ENCODE assay signal across 14 cellular contexts in genomic region chr1:7410156-7410555, GRCh38.
"Had no signal": no experiment of that assay in that cellular context is flagged by ENCODE, and none has a peak within 500 bp of the region (broad histone marks: within the 10 kb centered on the region; RNA-seq: fewer than 3 reads in every experiment).

No MANE protein-coding gene starts in this region.

- H3K27me3 Mint-ChIP-seq: activated naive CD4-positive, alpha-beta T cell treated with anti-CD3 and anti-CD28 coated beads, Interleukin-2, amount 50 U/mL, for 24 hours had no signal

- H3K4me3 Mint-ChIP-seq: activated naive CD4-positive, alpha-beta T cell treated with anti-CD3 and anti-CD28 coated beads, Interleukin-2, amount 50 U/mL, for 24 hours; mesothelial cell of epicardium had no signal

- ATAC-seq: gastrocnemius medialis, heart right ventricle, right cardiac atrium had no signal

- H3K4me1 Mint-ChIP-seq: activated naive CD4-positive, alpha-beta T cell treated with anti-CD3 and anti-CD28 coated beads, Interleukin-2, amount 50 U/mL, for 24 hours; mesothelial cell of epicardium had no signal

- DNase-seq: activated CD4-positive, alpha-beta T cell treated with anti-CD3 and anti-CD28 coated beads, Interleukin-2, amount 50 U/mL, for 1 hour; activated CD4-positive, CD25-positive, alpha-beta regulatory T cell; amygdala; brain microvascular endothelial cell; gastrocnemius medialis; right cardiac atrium; stimulated activated CD4-positive, alpha-beta T cell treated with anti-CD3 and anti-CD28 coated beads, Interleukin-12 subunit alpha, Interleukin-12 subunit beta, amount 100 ng/mL, for 4 hours; stimulated activated naive CD4-positive, alpha-beta T cell; substantia nigra; T-helper 2 cell; trophoblast cell had no signal

- H3K4me3 ChIP-seq: gastrocnemius medialis, heart right ventricle had no signal

- H3K27ac Mint-ChIP-seq: activated naive CD4-positive, alpha-beta T cell treated with anti-CD3 and anti-CD28 coated beads, Interleukin-2, amount 50 U/mL, for 24 hours; mesothelial cell of epicardium had no signal

- H3K4me1 ChIP-seq: gastrocnemius medialis, heart right ventricle had no signal

- H3K36me3 ChIP-seq: brain microvascular endothelial cell, gastrocnemius medialis, heart right ventricle had no signal

- H3K9me3 Mint-ChIP-seq: activated naive CD4-positive, alpha-beta T cell treated with anti-CD3 and anti-CD28 coated beads, Interleukin-2, amount 50 U/mL, for 24 hours; mesothelial cell of epicardium had no signal

- H3K9me3 ChIP-seq: gastrocnemius medialis, heart right ventricle had no signal

- H3K36me3 Mint-ChIP-seq: activated naive CD4-positive, alpha-beta T cell treated with anti-CD3 and anti-CD28 coated beads, Interleukin-2, amount 50 U/mL, for 24 hours; mesothelial cell of epicardium had no signal

- H3K27me3 ChIP-seq: brain microvascular endothelial cell, gastrocnemius medialis, heart right ventricle had no signal

- H3K27ac ChIP-seq: brain microvascular endothelial cell, gastrocnemius medialis, heart right ventricle had no signal
